9 cellular contexts compared by ENCODE assay signal in genomic region chr10:46523119-46523880, GRCh38. TPM values are rescaled to one million over a fixed set of nuclear protein-coding genes. Genes with fewer than 3 reads are reported as not detected.
A peak's percentile ranks its signal among the peaks of the same experiment; 100 is the strongest.
DNase-seq lines count a peak whose midpoint lies in the region; ATAC-seq and TF ChIP-seq lines count a peak whose summit lies in the region.
"Had no signal": no experiment of that assay in that cellular context is flagged by ENCODE, and none has a peak within 500 bp of the region (broad histone marks: within the 10 kb centered on the region; RNA-seq: fewer than 3 reads in every experiment).

No MANE protein-coding gene starts in this region.

- intact Hi-C loops in activated B cell treated with CpG ODN at 0.5 μM for 24 hours (cut with micrococcal nuclease): no loop called here

- CTCF ChIA-PET in activated B cell treated with CpG ODN at 0.5 μM for 24 hours (lab: Charles Lee): no interaction called here

- H3K4me1 Mint-ChIP-seq in activated B cell treated with CpG ODN at 0.5 μM for 24 hours: no peaks in the 10 kb centered on the region
- H3K4me1 Mint-ChIP-seq in stimulated activated effector memory CD8-positive, alpha-beta T cell treated with anti-CD3 and anti-CD28 coated beads, Interleukin-12 subunit alpha, Interleukin-12 subunit beta, amount 100 ng/mL, for 72 hours: no peaks in the 10 kb centered on the region

- no peak overlapping the region for H3K4me3 Mint-ChIP-seq in activated B cell treated with CpG ODN at 0.5 μM for 24 hours
- no peak overlapping the region for H3K4me3 Mint-ChIP-seq in stimulated activated effector memory CD8-positive, alpha-beta T cell treated with anti-CD3 and anti-CD28 coated beads, Interleukin-12 subunit alpha, Interleukin-12 subunit beta, amount 100 ng/mL, for 72 hours

- TF ChIP-seq CTCF in activated B cell treated with CpG ODN at 0.5 μM for 24 hours (IDR thresholded peaks at IDR 0.05): no peak

- no peaks in the 10 kb centered on the region for H3K9me3 Mint-ChIP-seq in activated B cell treated with CpG ODN at 0.5 μM for 24 hours
- no peaks in the 10 kb centered on the region for H3K9me3 Mint-ChIP-seq in stimulated activated effector memory CD8-positive, alpha-beta T cell treated with anti-CD3 and anti-CD28 coated beads, Interleukin-12 subunit alpha, Interleukin-12 subunit beta, amount 100 ng/mL, for 72 hours

- POLR2A ChIA-PET in activated B cell treated with CpG ODN at 0.5 μM for 24 hours (lab: Charles Lee): no interaction called here

- H3K36me3 Mint-ChIP-seq in activated B cell treated with CpG ODN at 0.5 μM for 24 hours (ENCODE audit: low read depth): no peaks in the 10 kb centered on the region
- no peaks in the 10 kb centered on the region for H3K36me3 Mint-ChIP-seq in stimulated activated effector memory CD8-positive, alpha-beta T cell treated with anti-CD3 and anti-CD28 coated beads, Interleukin-12 subunit alpha, Interleukin-12 subunit beta, amount 100 ng/mL, for 72 hours

- ATAC-seq in activated B cell treated with CpG ODN at 0.5 μM for 24 hours (ENCODE audit: low read depth): no peak
- ATAC-seq in stimulated activated effector memory CD8-positive, alpha-beta T cell treated with anti-CD3 and anti-CD28 coated beads, Interleukin-12 subunit alpha, Interleukin-12 subunit beta, amount 100 ng/mL, for 72 hours: peak; percentile 3
- no peak for ATAC-seq in GM18511 (IDR thresholded peaks at IDR 0.05; ENCODE audit: unreplicated experiment)

- no peak overlapping the region for H3K27ac Mint-ChIP-seq in activated B cell treated with CpG ODN at 0.5 μM for 24 hours
- H3K27ac Mint-ChIP-seq in stimulated activated effector memory CD8-positive, alpha-beta T cell treated with anti-CD3 and anti-CD28 coated beads, Interleukin-12 subunit alpha, Interleukin-12 subunit beta, amount 100 ng/mL, for 72 hours: no peak overlapping the region

- no peaks in the 10 kb centered on the region for H3K27me3 Mint-ChIP-seq in activated B cell treated with CpG ODN at 0.5 μM for 24 hours

- peak; percentile 15 for DNase-seq in NCI-H2196 (lab: John Stamatoyannopoulos, UW; ENCODE audit: unreplicated experiment)
- DNase-seq in NCI-H2196 treated with DMSO at 0.1 percent for 48 hours (lab: John Stamatoyannopoulos, UW; ENCODE audit: unreplicated experiment): no peak
- peak; percentile 15 for DNase-seq in activated B cell treated with CpG ODN at 0.5 μM for 24 hours
- DNase-seq in hepatic stellate cell (ENCODE audit: low spot score): peak; percentile 63
- DNase-seq in stimulated activated effector memory CD8-positive, alpha-beta T cell treated with anti-CD3 and anti-CD28 coated beads, Interleukin-12 subunit alpha, Interleukin-12 subunit beta, amount 100 ng/mL, for 72 hours (ENCODE audit: low spot score in 2 of 2): no peak
- DNase-seq in NCI-H1417 (lab: John Stamatoyannopoulos, UW): no peak
- DNase-seq in effector CD8-positive, alpha-beta T cell (lab: John Stamatoyannopoulos, UW): no peak
- DNase-seq: NCI-H1048 had no signal

RNA-seq across cellular contexts. Expression of gene GPRIN2, which starts 33.2 kb away (rescaled TPM):
- total RNA-seq in activated B cell treated with CpG ODN at 0.5 μM for 24 hours: not detected in 2 replicates

RNA-seq across cellular contexts. Expression of gene SYT15, which starts 55.6 kb away (rescaled TPM):
- total RNA-seq in activated B cell treated with CpG ODN at 0.5 μM for 24 hours: 0.86 and 1.1 TPM in 2 replicates

RNA-seq across cellular contexts. Expression of gene NPY4R, which starts 57.5 kb away (rescaled TPM):
- total RNA-seq in activated B cell treated with CpG ODN at 0.5 μM for 24 hours: not detected in 2 replicates

Comparison
In these comparisons a context has a peak if more than half of its experiments do, and no peak if none do; other contexts are left out.
1. DNase-seq: peak in NCI-H2196 (single experiment), activated B cell treated with CpG ODN at 0.5 μM for 24 hours (single experiment) and hepatic stellate cell (single experiment); none in NCI-H2196 treated with DMSO at 0.1 percent for 48 hours (single experiment), stimulated activated effector memory CD8-positive, alpha-beta T cell treated with anti-CD3 and anti-CD28 coated beads, Interleukin-12 subunit alpha, Interleukin-12 subunit beta, amount 100 ng/mL, for 72 hours (0 of 2), NCI-H1417 (0 of 3) and effector CD8-positive, alpha-beta T cell (single experiment).